1 cellular context compared by ENCODE assay signal in the genomic region with DNA sequence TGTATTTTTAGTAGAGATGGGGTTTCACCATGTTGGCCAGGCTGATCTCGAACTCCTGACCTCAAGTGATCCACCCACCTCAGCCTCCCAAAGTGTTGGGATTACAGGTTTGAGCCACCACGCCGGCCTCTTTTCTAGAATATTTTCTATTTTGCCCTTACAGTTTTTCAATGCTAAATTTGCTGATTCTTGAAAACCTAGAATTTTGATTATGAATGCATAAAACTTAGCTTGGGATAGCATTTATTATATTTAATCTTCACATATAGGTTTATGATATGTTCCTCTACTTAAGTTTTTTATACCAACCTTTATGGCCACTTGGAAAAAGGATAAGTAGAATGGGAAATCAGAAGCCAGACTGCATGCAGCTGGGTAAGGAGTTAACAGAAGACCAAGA.
TF ChIP-seq lines count a peak whose summit lies in the region.

No MANE protein-coding gene starts in this region.

TF ChIP-seq in HepG2, 621 proteins besides CTCF, POLR2A, EP300 and RAD21:
- TF ChIP-seq MAFK (conservative IDR thresholded peaks at IDR 0.05 in 1 of 2, IDR thresholded peaks at IDR 0.05 in 1 of 2; ENCODE audit: low read length in 2 of 2), result peak; percentile 44 to 67; a peak in 3 of 4 replicates
- TF ChIP-seq MAFF (IDR thresholded peaks at IDR 0.05; ENCODE audit: low read depth, low read length), result peak; percentile 51; the same call in 1 of the 2 replicates
- no peak for TF ChIP-seq HDAC1 (CRISPR knock-in tag; IDR thresholded peaks at IDR 0.05)
- no peak for TF ChIP-seq ARHGAP35 (CRISPR knock-in tag; IDR thresholded peaks at IDR 0.05; ENCODE audit: borderline replicate concordance)
- no peak for TF ChIP-seq MED8 (CRISPR knock-in tag; IDR thresholded peaks at IDR 0.05; ENCODE audit: insufficient replicate concordance)
- TF ChIP-seq ZNF329 (CRISPR knock-in tag; IDR thresholded peaks at IDR 0.05; ENCODE audit: low read depth), result no peak
- TF ChIP-seq ZNF552 (CRISPR knock-in tag; IDR thresholded peaks at IDR 0.05; ENCODE audit: borderline replicate concordance), result no peak
- TF ChIP-seq, protein P1, sequence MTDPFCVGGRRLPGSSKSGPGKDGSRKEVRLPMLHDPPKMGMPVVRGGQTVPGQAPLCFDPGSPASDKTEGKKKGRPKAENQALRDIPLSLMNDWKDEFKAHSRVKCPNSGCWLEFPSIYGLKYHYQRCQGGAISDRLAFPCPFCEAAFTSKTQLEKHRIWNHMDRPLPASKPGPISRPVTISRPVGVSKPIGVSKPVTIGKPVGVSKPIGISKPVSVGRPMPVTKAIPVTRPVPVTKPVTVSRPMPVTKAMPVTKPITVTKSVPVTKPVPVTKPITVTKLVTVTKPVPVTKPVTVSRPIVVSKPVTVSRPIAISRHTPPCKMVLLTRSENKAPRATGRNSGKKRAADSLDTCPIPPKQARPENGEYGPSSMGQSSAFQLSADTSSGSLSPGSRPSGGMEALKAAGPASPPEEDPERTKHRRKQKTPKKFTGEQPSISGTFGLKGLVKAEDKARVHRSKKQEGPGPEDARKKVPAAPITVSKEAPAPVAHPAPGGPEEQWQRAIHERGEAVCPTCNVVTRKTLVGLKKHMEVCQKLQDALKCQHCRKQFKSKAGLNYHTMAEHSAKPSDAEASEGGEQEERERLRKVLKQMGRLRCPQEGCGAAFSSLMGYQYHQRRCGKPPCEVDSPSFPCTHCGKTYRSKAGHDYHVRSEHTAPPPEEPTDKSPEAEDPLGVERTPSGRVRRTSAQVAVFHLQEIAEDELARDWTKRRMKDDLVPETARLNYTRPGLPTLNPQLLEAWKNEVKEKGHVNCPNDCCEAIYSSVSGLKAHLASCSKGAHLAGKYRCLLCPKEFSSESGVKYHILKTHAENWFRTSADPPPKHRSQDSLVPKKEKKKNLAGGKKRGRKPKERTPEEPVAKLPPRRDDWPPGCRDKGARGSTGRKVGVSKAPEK (CRISPR knock-in tag; IDR thresholded peaks at IDR 0.05; ENCODE audit: borderline replicate concordance), result no peak
